Comparison of ENCODE assay signal across 9 cellular contexts in the genomic region with DNA sequence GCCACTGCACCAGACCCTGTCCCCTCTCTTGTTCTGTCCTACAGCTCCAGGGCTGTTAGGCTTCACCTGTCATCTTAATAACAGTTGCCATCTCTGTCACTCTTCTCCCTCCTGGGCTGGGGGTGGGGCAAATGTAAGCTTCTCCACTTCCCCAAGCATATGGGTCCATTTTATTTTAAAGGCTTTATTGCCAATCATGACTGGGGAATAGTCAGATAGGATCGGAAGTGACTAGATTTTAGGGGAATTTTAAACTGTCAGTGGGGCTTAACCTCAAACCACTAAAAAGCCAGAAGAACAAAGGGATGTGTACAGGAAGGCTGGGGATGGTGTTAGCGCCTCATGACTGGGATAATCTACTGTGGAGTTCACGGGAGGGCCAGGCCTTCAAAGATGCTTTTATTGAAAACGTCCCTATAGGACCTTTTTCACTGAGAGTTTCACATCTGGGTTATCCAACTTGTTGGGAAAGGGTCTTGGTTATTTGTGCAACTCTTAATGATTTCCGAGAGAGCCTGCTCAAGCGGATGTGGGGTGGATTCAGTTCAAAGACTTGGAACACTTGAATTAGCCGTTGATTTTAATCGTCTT. TPM values are rescaled to one million over a fixed set of nuclear protein-coding genes. Genes with fewer than 3 reads are reported as not detected.
A peak's percentile ranks its signal among the peaks of the same experiment; 100 is the strongest.
DNase-seq lines count a peak whose midpoint lies in the region; ATAC-seq and TF ChIP-seq lines count a peak whose summit lies in the region.
"Had no signal": no experiment of that assay in that cellular context is flagged by ENCODE, and none has a peak within 500 bp of the region (broad histone marks: within the 10 kb centered on the region; RNA-seq: fewer than 3 reads in every experiment).

No MANE protein-coding gene starts in this region.

- H3K4me1 Mint-ChIP-seq in endodermal cell = peaks cover 44% of the 10 kb centered on the region

- no peak overlapping the region for H3K9ac ChIP-seq in endodermal cell (ENCODE audit: extremely low read depth, low read length, poor library complexity, severe bottlenecking)

- 88 to 94% methylated on average over 7 to 8 of the region's 8 CpGs for WGBS in endodermal cell (ENCODE audit: insufficient coverage in 1 of 2, insufficient read length in 1 of 2), 2 experiments

- no peak for ATAC-seq in HG02571 (IDR thresholded peaks at IDR 0.05; ENCODE audit: unreplicated experiment)

- no peaks in the 10 kb centered on the region for H3K27me3 ChIP-seq in endodermal cell (ENCODE audit: control insufficient read depth, insufficient read depth, low read length, poor library complexity, severe bottlenecking)

- H3K36me3 Mint-ChIP-seq in endodermal cell (ENCODE audit: low read depth) = peaks cover 4% of the 10 kb centered on the region

- no peak overlapping the region for H3K27ac ChIP-seq in endodermal cell (ENCODE audit: low read depth, low read length)

- peaks cover 22% of the 10 kb centered on the region for H3K4me1 ChIP-seq in endodermal cell (ENCODE audit: control insufficient read depth, insufficient read depth, low read length)

- no peak for TF ChIP-seq CTCF in fibroblast of villous mesenchyme (IDR thresholded peaks at IDR 0.05; ENCODE audit: insufficient read depth, low read depth, low read length)
- no peak for TF ChIP-seq CTCF in endodermal cell (conservative IDR thresholded peaks at IDR 0.05)

- no peak overlapping the region for H3K4me3 Mint-ChIP-seq in endodermal cell

- no peaks in the 10 kb centered on the region for H3K9me3 ChIP-seq in endodermal cell (ENCODE audit: control insufficient read depth, low read length)

- H3K27ac Mint-ChIP-seq in endodermal cell = no peak overlapping the region

- H3K4me3 ChIP-seq in fibroblast of villous mesenchyme (ENCODE audit: low read depth, low read length) (no peak overlapping the region), endodermal cell (ENCODE audit: low read length) (no peak overlapping the region)

- no peaks in the 10 kb centered on the region for H3K36me3 ChIP-seq in endodermal cell (ENCODE audit: control insufficient read depth, insufficient read depth, low read length)

- DNase-seq in stimulated activated CD4-positive, alpha-beta T cell treated with anti-CD3 and anti-CD28 coated beads, Interleukin-15, amount 100 ng/mL, for 24 hours = peak; percentile 65
- no peak for DNase-seq in stimulated activated CD4-positive, alpha-beta T cell treated with anti-CD3 and anti-CD28 coated beads, Interleukin-2, amount 100 ng/mL, for 48 hours
- peak; percentile 61 for DNase-seq in activated CD4-positive, alpha-beta T cell treated with anti-CD3 and anti-CD28 coated beads for 48 hours
- DNase-seq in fibroblast of villous mesenchyme (ENCODE audit: low read depth) = peak; percentile 18
- no peak for DNase-seq in NCI-H446 (lab: John Stamatoyannopoulos, UW)
- DNase-seq in NCI-H2196 treated with DMSO at 0.1 percent for 48 hours (lab: John Stamatoyannopoulos, UW; ENCODE audit: unreplicated experiment) = no peak
- no peak for DNase-seq in endodermal cell
- DNase-seq: NCI-H1436 had no signal

- no peaks in the 10 kb centered on the region for H3K9me3 Mint-ChIP-seq in endodermal cell

- H3K27me3 Mint-ChIP-seq in endodermal cell (ENCODE audit: insufficient read depth) = no peaks in the 10 kb centered on the region

RNA-seq across cellular contexts. Expression of gene CHST11, which starts 41.6 kb away (rescaled TPM):
- 3.5 and 8.2 TPM in 2 replicates for total RNA-seq in fibroblast of villous mesenchyme
- 10 to 100 TPM; 30.7 to 36.2 TPM for total RNA-seq in endodermal cell
- polyA plus RNA-seq in endodermal cell (2013, experiment 1 of 2) = 17.3 TPM
- 17.2 TPM for polyA plus RNA-seq in endodermal cell (2013, experiment 2 of 2)

Comparison
In these comparisons a context has a peak if more than half of its experiments do, and no peak if none do; other contexts are left out.
1. DNase-seq: peak in stimulated activated CD4-positive, alpha-beta T cell treated with anti-CD3 and anti-CD28 coated beads, Interleukin-15, amount 100 ng/mL, for 24 hours (single experiment), activated CD4-positive, alpha-beta T cell treated with anti-CD3 and anti-CD28 coated beads for 48 hours (single experiment) and fibroblast of villous mesenchyme (single experiment); none in stimulated activated CD4-positive, alpha-beta T cell treated with anti-CD3 and anti-CD28 coated beads, Interleukin-2, amount 100 ng/mL, for 48 hours (0 of 2), NCI-H446 (0 of 2), NCI-H2196 treated with DMSO at 0.1 percent for 48 hours (single experiment) and endodermal cell (single experiment).